In genomic region chr19:38735257-38735686, GRCh38 we compare ENCODE assay signal across 8 cellular contexts. TPM values are rescaled to one million over a fixed set of nuclear protein-coding genes. Genes with fewer than 3 reads are reported as not detected.
DNase-seq lines count a peak whose midpoint lies in the region; ATAC-seq and TF ChIP-seq lines count a peak whose summit lies in the region.

No MANE protein-coding gene starts in this region.

- TF ChIP-seq POLR2A in sigmoid colon (IDR thresholded peaks at IDR 0.05), result no peak

- H3K27me3 ChIP-seq in cardiac muscle cell (no peaks in the 10 kb centered on the region), sigmoid colon (no peaks in the 10 kb centered on the region)

- TF ChIP-seq CTCF in cardiac muscle cell (IDR thresholded peaks at IDR 0.05; ENCODE audit: low read depth, low read length), result no peak
- TF ChIP-seq CTCF in sigmoid colon (IDR thresholded peaks at IDR 0.05), result no peak

- WGBS in sigmoid colon, 2 donors, result 6 to 24% methylated on average over 18 of the region's 18 CpGs

- TF ChIP-seq EP300 in sigmoid colon (IDR thresholded peaks at IDR 0.05), result no peak

- ATAC-seq in HG03159 (IDR thresholded peaks at IDR 0.05; ENCODE audit: unreplicated experiment), result no peak

- H3K9me3 ChIP-seq in cardiac muscle cell (ENCODE audit: low read depth) (no peaks in the 10 kb centered on the region), sigmoid colon (no peaks in the 10 kb centered on the region)

- DNase-seq in NCI-H82 (lab: John Stamatoyannopoulos, UW) (peak; percentile 60), NCI-H82 treated with DMSO at 0.1 percent for 48 hours (lab: John Stamatoyannopoulos, UW; ENCODE audit: unreplicated experiment) (no peak), cardiac muscle cell (ENCODE audit: low read depth in 1 of 2, low spot score in 1 of 2) (peak in 1 of 2 donors; percentile 46), sigmoid colon (peak; percentile 66), NCI-H187 (lab: John Stamatoyannopoulos, UW) (no peak), HUDEP-2 (lab: John Stamatoyannopoulos, UW; ENCODE audit: unreplicated experiment in 76 of 76) (no peak)
- peak; percentile 25 for DNase-seq in activated CD4-positive, alpha-beta T cell treated with anti-CD3 and anti-CD28 coated beads, Interleukin-2, amount 50 U/mL, for 1 hour

- H3K27ac ChIP-seq in cardiac muscle cell (peak overlapping the region; percentile 75), sigmoid colon (peak overlapping the region; percentile 66 to 80 (median 74))

- H3K36me3 ChIP-seq in cardiac muscle cell (peaks cover 7% of the 10 kb centered on the region), sigmoid colon (peaks cover 0 to 14% (median 8%) of the 10 kb centered on the region in 4 donors)

- H3K4me3 ChIP-seq in cardiac muscle cell (no peak overlapping the region), sigmoid colon (no peak overlapping the region)

- no peaks in the 10 kb centered on the region for H3K4me1 ChIP-seq in cardiac muscle cell (ENCODE audit: low read depth)
- peaks cover 0 to 15% (median 12%) of the 10 kb centered on the region in 4 donors for H3K4me1 ChIP-seq in sigmoid colon

- intact Hi-C loops in sigmoid colon (cut with DNase I), result loop anchor here (5.0 kb wide), 1 partner anchor 97 kb away; the partner anchor contains the start of gene ECH1

RNA-seq across cellular contexts. Expression of gene CAPN12, which starts 9.0 kb away (rescaled TPM):
- total RNA-seq in cardiac muscle cell, result 1.6 and 10.9 TPM in 2 replicates
- 1.3 and 3.4 TPM in 2 replicates for polyA plus RNA-seq in cardiac muscle cell
- total RNA-seq in sigmoid colon, result 1 to 10 TPM in 1 of 4 donors, under 1 TPM in 2, not detected in 1; 0.33 to 3.0 (median 0.54) TPM
- 10 to 100 TPM in 1 of 3 donors, 1 to 10 TPM in 2; 5.3 to 14.3 (median 6.0) TPM for polyA plus RNA-seq in sigmoid colon

RNA-seq across cellular contexts. Expression of gene LGALS7, which starts 38.0 kb away (rescaled TPM):
- not detected in 2 replicates for total RNA-seq in cardiac muscle cell
- polyA plus RNA-seq in cardiac muscle cell, result not detected in 2 replicates
- total RNA-seq in sigmoid colon, result not detected
- not detected for polyA plus RNA-seq in sigmoid colon

RNA-seq across cellular contexts. Expression of gene LGALS7B, which starts 53.7 kb away (rescaled TPM):
- total RNA-seq in cardiac muscle cell (not detected in 2 replicates), sigmoid colon (1 to 10 TPM in 1 of 4 donors, not detected in 3; 3.0 TPM)
- polyA plus RNA-seq in cardiac muscle cell (not detected in 2 replicates), sigmoid colon (1 to 10 TPM in 1 of 3 donors, not detected in 2; 1.2 TPM)

Comparison
In these comparisons a context has a peak if more than half of its experiments do, and no peak if none do; other contexts are left out.
1. DNase-seq: peak in NCI-H82 (single experiment), activated CD4-positive, alpha-beta T cell treated with anti-CD3 and anti-CD28 coated beads, Interleukin-2, amount 50 U/mL, for 1 hour (single experiment) and sigmoid colon (single experiment); none in NCI-H82 treated with DMSO at 0.1 percent for 48 hours (single experiment), NCI-H187 (0 of 2) and HUDEP-2 (0 of 76).